In genomic region chr20:63977392-63978276, GRCh38 we compare ENCODE assay signal across 9 cellular contexts. TPM values are rescaled to one million over a fixed set of nuclear protein-coding genes. Genes with fewer than 3 reads are reported as not detected.
DNase-seq lines count a peak whose midpoint lies in the region; ATAC-seq and TF ChIP-seq lines count a peak whose summit lies in the region.
"Had no signal": no experiment of that assay in that cellular context is flagged by ENCODE, and none has a peak within 500 bp of the region (broad histone marks: within the 10 kb centered on the region; RNA-seq: fewer than 3 reads in every experiment).

No MANE protein-coding gene starts in this region.

- ATAC-seq in GM18868 (IDR thresholded peaks at IDR 0.05; ENCODE audit: unreplicated experiment) (no peak), HG02981 (IDR thresholded peaks at IDR 0.05; ENCODE audit: unreplicated experiment) (no peak)

- H3K4me2 ChIP-seq in SK-N-SH (peak overlapping the region; percentile 89), neural progenitor cell (no peak overlapping the region)

- CTCF ChIA-PET in SK-N-SH (lab: Yijun Ruan, JAX), result interaction anchor here (1.9 kb wide), 1 partner anchor 202 kb away, joined by 9 read pairs; no protein-coding TSS in a partner anchor

- no peaks in the 10 kb centered on the region for H3K9me3 ChIP-seq in SK-N-SH
- no peaks in the 10 kb centered on the region for H3K9me3 ChIP-seq in adrenal gland (replicated peaks in 1 of 3)
- no peaks in the 10 kb centered on the region for H3K9me3 ChIP-seq in neural progenitor cell (ENCODE audit: low read depth)
- H3K9me3 ChIP-seq in tibial nerve, result no peaks in the 10 kb centered on the region
- H3K9me3 ChIP-seq: Peyer's patch had no signal

- H3F3A ChIP-seq in SK-N-SH (replicated peaks; ENCODE audit: insufficient read depth) (peaks cover 11% of the 10 kb centered on the region), neural progenitor cell (ENCODE audit: low read depth) (peaks cover 47% of the 10 kb centered on the region)

- TF ChIP-seq RAD21 in SK-N-SH (IDR thresholded peaks at IDR 0.05; ENCODE audit: low read length), result no peak

- H3K4me1 ChIP-seq in SK-N-SH (ENCODE audit: control insufficient read depth in 1 of 2, insufficient read depth in 2 of 2, low read depth in 1 of 2, low read length in 1 of 2), result peaks cover 12 to 27% of the 10 kb centered on the region in 2 experiments
- peaks cover 30 to 36% of the 10 kb centered on the region in 2 donors for H3K4me1 ChIP-seq in adrenal gland (replicated peaks in 1 of 2)
- peaks cover 18% of the 10 kb centered on the region for H3K4me1 ChIP-seq in neural progenitor cell
- H3K4me1 ChIP-seq in tibial nerve, result peaks cover 0 to 52% (median 33%) of the 10 kb centered on the region in 4 donors

- H3K27ac ChIP-seq in SK-N-SH (ENCODE audit: low read depth in 2 of 2, low read length in 1 of 2), result peak overlapping the region in 1 of 2 experiments; percentile 9; a peak in 1 of 4 replicates
- H3K27ac ChIP-seq in adrenal gland, result peak overlapping the region in 2 of 5 donors; percentile 70 to 94
- no peak overlapping the region for H3K27ac ChIP-seq in neural progenitor cell
- H3K27ac ChIP-seq in tibial nerve, result no peak overlapping the region

- peaks cover 14% of the 10 kb centered on the region for H3K27me3 Mint-ChIP-seq in neural progenitor cell (ENCODE audit: insufficient read depth, low read depth)

- H3K4me3 ChIP-seq in SK-N-SH (ENCODE audit: low read depth in 2 of 2, low read length in 1 of 2) (no peak overlapping the region; a peak in 1 of 4 replicates), adrenal gland (no peak overlapping the region), neural progenitor cell (no peak overlapping the region), tibial nerve (no peak overlapping the region)

- H2AFZ ChIP-seq in SK-N-SH (ENCODE audit: low read depth), result no peak overlapping the region
- no peak overlapping the region for H2AFZ ChIP-seq in neural progenitor cell (replicated peaks)

- peaks cover 15% of the 10 kb centered on the region for H3K79me2 ChIP-seq in SK-N-SH (ENCODE audit: insufficient read depth)
- peaks cover 14% of the 10 kb centered on the region for H3K79me2 ChIP-seq in neural progenitor cell (ENCODE audit: low read depth)

- TF ChIP-seq POLR2A in GM18951 (IDR thresholded peaks at IDR 0.05; ENCODE audit: extremely low read depth, insufficient read depth, insufficient read length), result peak; percentile 9
- no peak for TF ChIP-seq POLR2A in adrenal gland (IDR thresholded peaks at IDR 0.05)
- TF ChIP-seq POLR2A in tibial nerve (IDR thresholded peaks at IDR 0.05), result no peak

- in situ Hi-C loops in GM18951 (cut with MboI; ENCODE audit: low sequenced_read_pairs, unreplicated experiment), result no loop called here

- peak overlapping the region; percentile 33 for H3K27ac Mint-ChIP-seq in neural progenitor cell

- no peak for DNase-seq in SK-N-SH
- DNase-seq in adrenal gland, result peak in 4 of 7 donors; percentile 49 to 68 (median 61)
- DNase-seq in neural progenitor cell (ENCODE audit: low spot score), result no peak
- no peak for DNase-seq in NCI-H2107 treated with DMSO at 0.1 percent for 48 hours (lab: John Stamatoyannopoulos, UW; ENCODE audit: unreplicated experiment)
- no peak for DNase-seq in tibial nerve (ENCODE audit: low spot score in 2 of 2)

- H3K4me3 Mint-ChIP-seq in neural progenitor cell, result peak overlapping the region; percentile 83

- H3K36me3 Mint-ChIP-seq in neural progenitor cell, result peaks cover 4% of the 10 kb centered on the region

- no peaks in the 10 kb centered on the region for H4K20me1 ChIP-seq in SK-N-SH (ENCODE audit: insufficient read depth)
- peaks cover 13% of the 10 kb centered on the region for H4K20me1 ChIP-seq in neural progenitor cell (ENCODE audit: low read depth)

- no peak overlapping the region for H3K9ac ChIP-seq in SK-N-SH
- H3K9ac ChIP-seq in neural progenitor cell, result no peak overlapping the region

- H3K9me3 Mint-ChIP-seq in neural progenitor cell, result no peaks in the 10 kb centered on the region

- TF ChIP-seq CTCF in SK-N-SH (IDR thresholded peaks at IDR 0.05) (no peak), adrenal gland (IDR thresholded peaks at IDR 0.05) (no peak), neural progenitor cell (IDR thresholded peaks at IDR 0.05) (no peak), tibial nerve (IDR thresholded peaks at IDR 0.05) (no peak)

- intact Hi-C loops in adrenal gland (cut with DNase I), result loop anchor here (5.0 to 10.0 kb wide), 3 partner anchors 193 to 440 kb away; partner anchors contain the start of gene PTK6 (in 1 of the 2)

- WGBS in SK-N-SH (ENCODE audit: low lambda C conversion rate), result 82% methylated on average over 2 of the region's 18 CpGs
- WGBS in adrenal gland, 4 donors, result 61 to 80% (median 67%) methylated on average over 6 to 18 of the region's 18 CpGs
- WGBS in tibial nerve, 2 donors, result 71 to 73% methylated on average over 6 to 10 of the region's 18 CpGs

- H3K27me3 ChIP-seq in SK-N-SH (ENCODE audit: insufficient read depth) (no peaks in the 10 kb centered on the region), adrenal gland (no peaks in the 10 kb centered on the region), neural progenitor cell (peaks cover 9% of the 10 kb centered on the region), tibial nerve (peaks cover 0 to 20% of the 10 kb centered on the region in 2 donors)
- H3K27me3 ChIP-seq: Peyer's patch had no signal

- POLR2A ChIA-PET in SK-N-SH (lab: Yijun Ruan, JAX), result interaction anchor here (0.8 kb wide), 1 partner anchor 85 kb away, joined by 3 read pairs; no protein-coding TSS in a partner anchor

- H3K4me1 Mint-ChIP-seq in neural progenitor cell, result peaks cover 39% of the 10 kb centered on the region

- no peak for TF ChIP-seq EP300 in SK-N-SH (IDR thresholded peaks at IDR 0.05; ENCODE audit: borderline replicate concordance in 1 of 2, low read depth in 1 of 2, low read length in 1 of 2)
- no peak for TF ChIP-seq EP300 in tibial nerve (IDR thresholded peaks at IDR 0.05)

- no peaks in the 10 kb centered on the region for H3K9me2 ChIP-seq in SK-N-SH

- H3K36me3 ChIP-seq in SK-N-SH (replicated peaks in 1 of 2; ENCODE audit: control insufficient read depth in 1 of 2, insufficient read depth in 2 of 2, low read length in 1 of 2) (no peaks in the 10 kb centered on the region), adrenal gland (replicated peaks in 1 of 2) (no peaks in the 10 kb centered on the region), neural progenitor cell (no peaks in the 10 kb centered on the region), tibial nerve (no peaks in the 10 kb centered on the region)
- H3K36me3 ChIP-seq: Peyer's patch had no signal

TF ChIP-seq in SK-N-SH, 30 proteins besides CTCF, POLR2A, EP300 and RAD21 (continues in another document):
- TF ChIP-seq MAX (IDR thresholded peaks at IDR 0.05; ENCODE audit: low read depth) (peak; percentile 76), NFIC (IDR thresholded peaks at IDR 0.05; ENCODE audit: borderline replicate concordance) (no peak), FOSL2 (IDR thresholded peaks at IDR 0.05; ENCODE audit: borderline replicate concordance, low read depth) (peak; percentile 72; the same call in 1 of the 2 replicates)

RNA-seq across cellular contexts. Expression of gene SAMD10, which starts 1.8 kb away (rescaled TPM):
- 11.0 and 11.6 TPM in 2 replicates for polyA plus RNA-seq in SK-N-SH (2012; rRNA removed)
- polyA plus RNA-seq in SK-N-SH (2012; cell fraction: cytosol; rRNA removed), result 3.8 and 5.8 TPM in 2 replicates
- 72.3 and 82.0 TPM in 2 replicates for polyA plus RNA-seq in SK-N-SH (2012; cell fraction: nucleus; rRNA removed)
- total RNA-seq in adrenal gland, result 1 to 10 TPM; 1.1 to 8.8 (median 4.6) TPM
- polyA plus RNA-seq in adrenal gland, result 1 to 10 TPM; 1.7 to 8.4 (median 4.4) TPM
- 0.19 and 4.9 TPM in 2 replicates for total RNA-seq in neural progenitor cell (ENCODE audit: low replicate concordance)
- 1 to 10 TPM; 1.3 to 5.1 (median 2.8) TPM for total RNA-seq in tibial nerve

RNA-seq across cellular contexts. Expression of gene PRPF6, which starts 3.3 kb away (rescaled TPM):
- polyA plus RNA-seq in SK-N-SH (2012; rRNA removed) (50.1 and 59.1 TPM in 2 replicates), adrenal gland (10 to 100 TPM; 48.3 to 49.8 (median 49.1) TPM)
- polyA plus RNA-seq in SK-N-SH (2012; cell fraction: cytosol; rRNA removed), result 38.8 and 45.4 TPM in 2 replicates
- polyA plus RNA-seq in SK-N-SH (2012; cell fraction: nucleus; rRNA removed), result 62.1 and 68.6 TPM in 2 replicates
- total RNA-seq in adrenal gland (10 to 100 TPM; 51.6 to 73.9 (median 58.4) TPM), neural progenitor cell (ENCODE audit: low replicate concordance) (51.9 and 77.0 TPM in 2 replicates), tibial nerve (10 to 100 TPM; 70.5 to 77.0 (median 73.8) TPM)

RNA-seq across cellular contexts. Expression of gene ZNF512B, which starts 7.9 kb away (rescaled TPM):
- polyA plus RNA-seq in SK-N-SH (2012; rRNA removed) (10.4 and 11.8 TPM in 2 replicates), adrenal gland (10 to 100 TPM in 2 of 3 donors, 1 to 10 TPM in 1; 3.5 to 39.4 (median 12.1) TPM)
- 5.1 and 8.4 TPM in 2 replicates for polyA plus RNA-seq in SK-N-SH (2012; cell fraction: cytosol; rRNA removed)
- 43.8 and 50.5 TPM in 2 replicates for polyA plus RNA-seq in SK-N-SH (2012; cell fraction: nucleus; rRNA removed)
- total RNA-seq in adrenal gland (10 to 100 TPM in 6 of 8 donors, 1 to 10 TPM in 2; 8.5 to 24.7 (median 13.9) TPM), neural progenitor cell (ENCODE audit: low replicate concordance) (2.9 and 11.4 TPM in 2 replicates), tibial nerve (10 to 100 TPM in 2 of 4 donors, 1 to 10 TPM in 2; 8.3 to 18.3 (median 11.7) TPM)

RNA-seq across cellular contexts. Expression of gene UCKL1, which starts 21.4 kb away (rescaled TPM):
- polyA plus RNA-seq in SK-N-SH (2012; rRNA removed) (70.3 and 71.6 TPM in 2 replicates), adrenal gland (100 to 1,000 TPM in 1 of 3 donors, 10 to 100 TPM in 2; 12.1 to 101 (median 91.3) TPM)
- polyA plus RNA-seq in SK-N-SH (2012; cell fraction: cytosol; rRNA removed), result 25.9 and 43.7 TPM in 2 replicates
- 214 and 226 TPM in 2 replicates for polyA plus RNA-seq in SK-N-SH (2012; cell fraction: nucleus; rRNA removed)
- total RNA-seq in adrenal gland (10 to 100 TPM; 14.9 to 56.8 (median 37.2) TPM), neural progenitor cell (ENCODE audit: low replicate concordance) (10.8 and 22.7 TPM in 2 replicates), tibial nerve (10 to 100 TPM; 31.2 to 96.0 (median 50.0) TPM)

RNA-seq across cellular contexts. Expression of gene C20orf204, which starts 58.3 kb away (rescaled TPM):
- polyA plus RNA-seq in SK-N-SH (2012; rRNA removed) (0.16 and 0.21 TPM in 2 replicates), adrenal gland (1 to 10 TPM in 2 of 3 donors, under 1 TPM in 1; 0.05 to 4.8 (median 1.6) TPM)
- polyA plus RNA-seq in SK-N-SH (2012; cell fraction: cytosol; rRNA removed), result 0.01 and 0.05 TPM in 2 replicates
- 2.1 and 5.9 TPM in 2 replicates for polyA plus RNA-seq in SK-N-SH (2012; cell fraction: nucleus; rRNA removed)
- total RNA-seq in adrenal gland (1 to 10 TPM in 2 of 8 donors, under 1 TPM in 6; 0.13 to 1.9 (median 0.42) TPM), neural progenitor cell (ENCODE audit: low replicate concordance) (0.04 and 0.96 TPM in 2 replicates), tibial nerve (10 to 100 TPM in 1 of 4 donors, 1 to 10 TPM in 3; 1.7 to 14.4 (median 4.1) TPM)

Comparison
In these comparisons a context has a peak if more than half of its experiments do, and no peak if none do; other contexts are left out.
1. DNase-seq: peak in adrenal gland (4 of 7); none in SK-N-SH (single experiment), neural progenitor cell (single experiment), NCI-H2107 treated with DMSO at 0.1 percent for 48 hours (single experiment) and tibial nerve (0 of 2).